In genomic region chr16:22328081-22328725, GRCh38 we compare ENCODE assay signal across 12 cellular contexts.
"Had no signal": no experiment of that assay in that cellular context is flagged by ENCODE, and none has a peak within 500 bp of the region (broad histone marks: within the 10 kb centered on the region; RNA-seq: fewer than 3 reads in every experiment).

No MANE protein-coding gene starts in this region.

- H3K4me3 ChIP-seq: coronary artery, gastrocnemius medialis, left lung, prostate gland, skin epidermis, thyroid gland had no signal

- H3K9me3 ChIP-seq: gastrocnemius medialis, left lung, prostate gland, thyroid gland had no signal

- H3K27ac ChIP-seq: coronary artery, gastrocnemius medialis, left lung, prostate gland, skin epidermis, thyroid gland had no signal

- ATAC-seq: gastrocnemius medialis, left lung, right cardiac atrium had no signal

- H3K27me3 ChIP-seq: gastrocnemius medialis, left lung, thyroid gland had no signal

- H3K4me1 ChIP-seq: thyroid gland had no signal

- DNase-seq: activated CD4-positive, alpha-beta T cell treated with anti-CD3 and anti-CD28 coated beads, Interleukin-2, amount 10 ng/mL, durations not matched to agents 7 days and 5 days; activated naive CD4-positive, alpha-beta T cell treated with anti-CD3 and anti-CD28 coated beads, Interleukin-2, amount 10 ng/mL, durations not matched to agents 7 days and 5 days; activated T-cell treated with anti-CD3 and anti-CD28 coated beads for 4 hours; aorta; erythroblast; gastrocnemius medialis; left lung; right cardiac atrium; thyroid gland had no signal
